ENCODE assay signal across 13 cellular contexts in the genomic region with DNA sequence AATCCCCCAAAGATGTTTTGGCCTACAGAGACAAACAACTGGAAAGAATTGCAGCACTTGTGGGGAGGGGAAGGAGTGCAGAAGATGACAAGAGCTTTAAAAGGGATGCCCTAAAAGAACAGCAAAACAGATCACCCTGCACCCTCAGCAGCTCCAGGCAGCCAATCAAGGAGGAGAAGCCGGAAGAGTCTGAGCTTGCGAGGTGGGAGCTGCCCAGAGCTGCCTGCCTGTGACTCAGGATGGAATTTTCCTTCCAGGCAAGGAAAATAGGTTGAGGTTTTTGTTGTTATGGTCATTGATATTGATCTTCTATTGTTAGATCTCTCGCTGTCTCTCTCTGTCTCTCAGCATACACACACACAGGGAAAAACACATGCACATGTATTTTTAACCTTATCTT.
DNase-seq lines count a peak whose midpoint lies in the region; ATAC-seq and TF ChIP-seq lines count a peak whose summit lies in the region.
"Had no signal": no experiment of that assay in that cellular context is flagged by ENCODE, and none has a peak within 500 bp of the region (broad histone marks: within the 10 kb centered on the region; RNA-seq: fewer than 3 reads in every experiment).

No MANE protein-coding gene starts in this region.

- no peak overlapping the region for H3K18ac ChIP-seq in IMR-90 (ENCODE audit: low read depth, low read length)

- no peak overlapping the region for H3K4me2 ChIP-seq in IMR-90 (ENCODE audit: low read depth, low read length)

- H2BK120ac ChIP-seq in IMR-90 (ENCODE audit: low read depth, low read length), result no peak overlapping the region

- no peak overlapping the region for H3K9ac ChIP-seq in IMR-90 (ENCODE audit: low read depth, low read length)

- H2AFZ ChIP-seq in IMR-90 (replicated peaks; ENCODE audit: low read length, poor library complexity), result no peak overlapping the region

- peak; percentile 46 for ATAC-seq in IMR-90 (ENCODE audit: low read depth)
- ATAC-seq in GM19328 (IDR thresholded peaks at IDR 0.05; ENCODE audit: unreplicated experiment), result no peak
- no peak for ATAC-seq in HG03571 (IDR thresholded peaks at IDR 0.05; ENCODE audit: unreplicated experiment)
- ATAC-seq in HG03565 (IDR thresholded peaks at IDR 0.05; ENCODE audit: unreplicated experiment), result no peak

- no peaks in the 10 kb centered on the region for H3K4me1 ChIP-seq in IMR-90 (ENCODE audit: control insufficient read depth, insufficient read depth, low read length)
- H3K4me1 ChIP-seq in sigmoid colon, result no peaks in the 10 kb centered on the region
- H3K4me1 ChIP-seq: adrenal gland, tibial nerve had no signal

- in situ Hi-C loops in IMR-90 (cut with MboI; ENCODE audit: low sequenced_read_pairs), result no loop called here

- no peak overlapping the region for H2BK15ac ChIP-seq in IMR-90 (ENCODE audit: low read depth, low read length)

- H3K36me3 ChIP-seq in IMR-90 (ENCODE audit: control insufficient read depth, insufficient read depth, low read length) (no peaks in the 10 kb centered on the region), sigmoid colon (no peaks in the 10 kb centered on the region)
- H3K36me3 ChIP-seq: adrenal gland, tibial nerve had no signal

- H3K27me3 ChIP-seq in IMR-90 (ENCODE audit: control insufficient read depth, insufficient read depth, low read length) (peaks cover 38% of the 10 kb centered on the region), sigmoid colon (no peaks in the 10 kb centered on the region)
- H3K27me3 ChIP-seq: adrenal gland, tibial nerve had no signal

- BruUV-seq in IMR-90 (replicated peaks; lab: Mats Ljungman, UMichigan), result no TSS peak

- no peaks in the 10 kb centered on the region for H4K20me1 ChIP-seq in IMR-90 (ENCODE audit: insufficient read depth, low read length)

- H4K5ac ChIP-seq in IMR-90 (ENCODE audit: low read depth, low read length), result no peak overlapping the region

- WGBS in IMR-90 (ENCODE audit: extremely low coverage in 2 of 2, insufficient read length in 1 of 2), 2 experiments, result no CpG with 5 or more reads among the region's 3 CpGs
- 43 to 44% methylated on average over 3 of the region's 3 CpGs for WGBS in sigmoid colon, 2 donors

- CTCF ChIA-PET in IMR-90 (lab: Yijun Ruan, JAX), result no interaction called here

- no peak for TF ChIP-seq CTCF in IMR-90 (conservative IDR thresholded peaks at IDR 0.05; ENCODE audit: low read depth, low read length)
- TF ChIP-seq CTCF in sigmoid colon (IDR thresholded peaks at IDR 0.05), result no peak

- H2BK20ac ChIP-seq in IMR-90 (ENCODE audit: low read depth, low read length), result no peak overlapping the region

- no peak overlapping the region for H3K14ac ChIP-seq in IMR-90 (replicated peaks; ENCODE audit: low read depth, low read length)

- no peak overlapping the region for H4K8ac ChIP-seq in IMR-90 (ENCODE audit: low read depth in 2 of 2, low read length in 2 of 2)

- H3K4me3 ChIP-seq in IMR-90 (ENCODE audit: insufficient read depth, low read depth, low read length), result no peak overlapping the region
- no peak overlapping the region for H3K4me3 ChIP-seq in sigmoid colon
- H3K4me3 ChIP-seq: adrenal gland, tibial nerve had no signal

- H3K9me3 ChIP-seq in IMR-90 (ENCODE audit: control insufficient read depth, insufficient read depth, low read length), result no peaks in the 10 kb centered on the region
- H3K9me3 ChIP-seq in sigmoid colon, result no peaks in the 10 kb centered on the region
- H3K9me3 ChIP-seq: adrenal gland, tibial nerve had no signal

- DNase-seq in AG08395 (ENCODE audit: low spot score) (peak; percentile 28), IMR-90 (peak; percentile 4), cerebellum (ENCODE audit: low spot score) (peak; percentile 54), left kidney (ENCODE audit: low read depth, low spot score) (peak; percentile 33), sigmoid colon (no peak)
- DNase-seq: activated CD4-positive, alpha-beta T cell treated with anti-CD3 and anti-CD28 coated beads, Interleukin-2, amount 10 ng/mL, durations not matched to agents 7 days and 5 days; activated T-cell treated with anti-CD3 and anti-CD28 coated beads, Interleukin-2, amount 50 U/mL, for 48 hours; MM.1S had no signal

- no peaks in the 10 kb centered on the region; the same call in 1 of the 2 replicates for H3K9me1 ChIP-seq in IMR-90 (ENCODE audit: insufficient read depth, low read length)

- TF ChIP-seq RAD21 in IMR-90 (IDR thresholded peaks at IDR 0.05; ENCODE audit: low read length), result no peak

- H2BK5ac ChIP-seq in IMR-90 (ENCODE audit: low read depth, low read length, poor library complexity, severe bottlenecking), result no peak overlapping the region

- intact Hi-C loops in IMR-90 (cut with micrococcal nuclease) (no loop called here), sigmoid colon (cut with DNase I) (no loop called here)

- H3K56ac ChIP-seq in IMR-90 (ENCODE audit: extremely low read depth, insufficient read depth, low read length), result no peak overlapping the region

- no peak overlapping the region for H3K23ac ChIP-seq in IMR-90 (ENCODE audit: low read depth, low read length)

- no peak overlapping the region for H3K4ac ChIP-seq in IMR-90 (ENCODE audit: low read depth, low read length)

- POLR2A ChIA-PET in IMR-90 (lab: Charles Lee; ENCODE audit: unreplicated experiment), result no interaction called here

- H2AK9ac ChIP-seq in IMR-90 (replicated peaks; ENCODE audit: low read depth, low read length, poor library complexity), result no peak overlapping the region

- H3K27ac ChIP-seq in IMR-90 (ENCODE audit: insufficient read depth, low read length) (no peak overlapping the region), sigmoid colon (no peak overlapping the region)
- H3K27ac ChIP-seq: adrenal gland, tibial nerve had no signal

- no peak for TF ChIP-seq EP300 in sigmoid colon (IDR thresholded peaks at IDR 0.05)

- no peak overlapping the region for H4K91ac ChIP-seq in IMR-90 (ENCODE audit: insufficient read depth, low read depth, low read length)

- dilution Hi-C loops in IMR-90 (cut with HindIII; ENCODE audit: low sequenced_read_pairs, unreplicated experiment), result no loop called here

- no peak overlapping the region for H2AK5ac ChIP-seq in IMR-90 (ENCODE audit: low read depth, low read length)

- H3K79me1 ChIP-seq in IMR-90 (ENCODE audit: low read depth in 1 of 2, low read length in 2 of 2), result no peaks in the 10 kb centered on the region

- no peak for TF ChIP-seq POLR2A in IMR-90 (IDR thresholded peaks at IDR 0.05; ENCODE audit: low read depth, low read length)
- TF ChIP-seq POLR2A in sigmoid colon (IDR thresholded peaks at IDR 0.05), result no peak

TF ChIP-seq in IMR-90, 13 proteins besides CTCF, POLR2A, EP300 and RAD21:
- TF ChIP-seq, protein P1, sequence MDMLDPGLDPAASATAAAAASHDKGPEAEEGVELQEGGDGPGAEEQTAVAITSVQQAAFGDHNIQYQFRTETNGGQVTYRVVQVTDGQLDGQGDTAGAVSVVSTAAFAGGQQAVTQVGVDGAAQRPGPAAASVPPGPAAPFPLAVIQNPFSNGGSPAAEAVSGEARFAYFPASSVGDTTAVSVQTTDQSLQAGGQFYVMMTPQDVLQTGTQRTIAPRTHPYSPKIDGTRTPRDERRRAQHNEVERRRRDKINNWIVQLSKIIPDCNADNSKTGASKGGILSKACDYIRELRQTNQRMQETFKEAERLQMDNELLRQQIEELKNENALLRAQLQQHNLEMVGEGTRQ (IDR thresholded peaks at IDR 0.05; ENCODE audit: low read depth, low read length), result no peak
- TF ChIP-seq MXI1 (IDR thresholded peaks at IDR 0.05; ENCODE audit: borderline replicate concordance, low read depth, low read length) (no peak), CEBPB (IDR thresholded peaks at IDR 0.05; ENCODE audit: low read depth, low read length) (no peak)
